In genomic region chr4:117957570-117957969, GRCh38 we compare ENCODE assay signal across 17 cellular contexts.
DNase-seq lines count a peak whose midpoint lies in the region; ATAC-seq and TF ChIP-seq lines count a peak whose summit lies in the region.
"Had no signal": no experiment of that assay in that cellular context is flagged by ENCODE, and none has a peak within 500 bp of the region (broad histone marks: within the 10 kb centered on the region; RNA-seq: fewer than 3 reads in every experiment).

No MANE protein-coding gene starts in this region.

- no peak overlapping the region for H3K4me3 ChIP-seq in DND-41 (ENCODE audit: low read depth in 1 of 2, low read length in 2 of 2)
- H3K4me3 ChIP-seq in PC-3 (ENCODE audit: low read length), result no peak overlapping the region

- BruUV-seq in PC-3 (replicated peaks; lab: Mats Ljungman, UMichigan), result no TSS peak

- H3K4me1 ChIP-seq in DND-41 (ENCODE audit: insufficient read depth, low read length) (peaks cover 23% of the 10 kb centered on the region), PC-3 (ENCODE audit: insufficient read depth, low read length) (no peaks in the 10 kb centered on the region)

- H3K36me3 ChIP-seq in DND-41 (ENCODE audit: insufficient read depth, low read length) (no peaks in the 10 kb centered on the region), PC-3 (ENCODE audit: low read depth, low read length) (no peaks in the 10 kb centered on the region)

- ATAC-seq in DND-41 (ENCODE audit: insufficient read depth, low read depth) (peak; percentile 67), PC-3 (no peak), GM19452 (IDR thresholded peaks at IDR 0.05; ENCODE audit: unreplicated experiment) (no peak), GM18858 (IDR thresholded peaks at IDR 0.05; ENCODE audit: unreplicated experiment) (no peak)

- intact Hi-C loops in PC-3 (cut with micrococcal nuclease), result no loop called here

- CTCF ChIA-PET in PC-3 (lab: Charles Lee), result no interaction called here

- TF ChIP-seq CTCF in DND-41 (IDR thresholded peaks at IDR 0.05; ENCODE audit: borderline replicate concordance, extremely low read depth, low read length, poor library complexity, severe bottlenecking) (no peak), PC-3 (conservative IDR thresholded peaks at IDR 0.05; ENCODE audit: low read depth, low read length) (no peak)

- H3K27ac ChIP-seq in DND-41 (ENCODE audit: low read length), result peak overlapping the region; percentile 63
- no peak overlapping the region for H3K27ac ChIP-seq in PC-3 (ENCODE audit: low read length)

- no peaks in the 10 kb centered on the region for H3K27me3 ChIP-seq in DND-41 (ENCODE audit: insufficient read depth, low read length, poor library complexity)
- H3K27me3 ChIP-seq in PC-3 (ENCODE audit: low read length), result no peaks in the 10 kb centered on the region

- H3K9ac ChIP-seq in DND-41 (ENCODE audit: low read depth, low read length) (peak overlapping the region; percentile 5; the same call in 1 of the 2 replicates), PC-3 (ENCODE audit: low read length) (no peak overlapping the region)
- H3K9ac ChIP-seq: SK-N-SH had no signal

- H3F3A ChIP-seq in PC-3 (ENCODE audit: low read length, unreplicated experiment), result no peaks in the 10 kb centered on the region

- POLR2A ChIA-PET in PC-3 (lab: Charles Lee; ENCODE audit: unreplicated experiment), result no interaction called here

- peak; percentile 8 for DNase-seq in NCI-H1105 treated with DMSO at 0.1 percent for 48 hours (lab: John Stamatoyannopoulos, UW)
- no peak for DNase-seq in NCI-H1105 (lab: John Stamatoyannopoulos, UW)
- no peak for DNase-seq in DND-41
- peak; percentile 12 for DNase-seq in NCI-H446 treated with DMSO at 0.1 percent for 48 hours (lab: John Stamatoyannopoulos, UW)
- DNase-seq in cerebellar cortex (ENCODE audit: low spot score), result peak; percentile 42
- DNase-seq in PC-3, result no peak
- DNase-seq: 8988T, DMS79 treated with DMSO at 0.1 percent for 48 hours, H7, NCI-H1436, NCI-H2029, NCI-H510A, NCI-H748 treated with DMSO at 0.1 percent for 48 hours, SIG-M5, SK-N-SH had no signal

- H3K79me2 ChIP-seq in DND-41 (ENCODE audit: insufficient read depth, low read length), result no peaks in the 10 kb centered on the region
- no peaks in the 10 kb centered on the region for H3K79me2 ChIP-seq in PC-3 (ENCODE audit: low read length)

- no peaks in the 10 kb centered on the region for H4K20me1 ChIP-seq in DND-41 (ENCODE audit: insufficient read depth, low read length)
- no peaks in the 10 kb centered on the region for H4K20me1 ChIP-seq in PC-3 (ENCODE audit: low read length)

- H2AFZ ChIP-seq in DND-41 (ENCODE audit: low read depth, low read length) (peak overlapping the region; percentile 70), PC-3 (ENCODE audit: low read length) (no peak overlapping the region)

- H3K4me2 ChIP-seq in DND-41 (ENCODE audit: insufficient read depth, low read length), result no peak overlapping the region
- no peak overlapping the region for H3K4me2 ChIP-seq in PC-3 (ENCODE audit: low read length)
- H3K4me2 ChIP-seq: SK-N-SH had no signal

- H3K9me2 ChIP-seq in PC-3 (replicated peaks; ENCODE audit: low read length), result no peaks in the 10 kb centered on the region
- H3K9me2 ChIP-seq: SK-N-SH had no signal

- H3K9me3 ChIP-seq in DND-41 (ENCODE audit: insufficient read depth, low read length, severe bottlenecking) (no peaks in the 10 kb centered on the region), PC-3 (ENCODE audit: low read length) (no peaks in the 10 kb centered on the region)
- H3K9me3 ChIP-seq: SK-N-SH had no signal

Comparison
In these comparisons a context has a peak if more than half of its experiments do, and no peak if none do; other contexts are left out.
1. DNase-seq: peak in NCI-H1105 treated with DMSO at 0.1 percent for 48 hours (single experiment), NCI-H446 treated with DMSO at 0.1 percent for 48 hours (single experiment) and cerebellar cortex (single experiment); none in NCI-H1105 (single experiment), DND-41 (single experiment) and PC-3 (single experiment).